In genomic region chr3:153026026-153026425, GRCh38 we compare ENCODE assay signal across 1 cellular context.
A peak's percentile ranks its signal among the peaks of the same experiment; 100 is the strongest.
TF ChIP-seq lines count a peak whose summit lies in the region.

No MANE protein-coding gene starts in this region.

TF ChIP-seq in K562, 482 proteins besides CTCF, POLR2A, EP300 and RAD21 (continued from another document):
- TF ChIP-seq ZNF592 (IDR thresholded peaks at IDR 0.05), result 0 out of 2 replicates have a peak, but pooled peaks have one; percentile 26
- peak; percentile 45 for TF ChIP-seq BRD9 (IDR thresholded peaks at IDR 0.05; ENCODE audit: low read depth, partially characterized antibody)
- no peak for TF ChIP-seq HINFP (tag; conservative IDR thresholded peaks at IDR 0.05; ENCODE audit: low read depth)
